21 cellular contexts compared by ENCODE assay signal in the genomic region with DNA sequence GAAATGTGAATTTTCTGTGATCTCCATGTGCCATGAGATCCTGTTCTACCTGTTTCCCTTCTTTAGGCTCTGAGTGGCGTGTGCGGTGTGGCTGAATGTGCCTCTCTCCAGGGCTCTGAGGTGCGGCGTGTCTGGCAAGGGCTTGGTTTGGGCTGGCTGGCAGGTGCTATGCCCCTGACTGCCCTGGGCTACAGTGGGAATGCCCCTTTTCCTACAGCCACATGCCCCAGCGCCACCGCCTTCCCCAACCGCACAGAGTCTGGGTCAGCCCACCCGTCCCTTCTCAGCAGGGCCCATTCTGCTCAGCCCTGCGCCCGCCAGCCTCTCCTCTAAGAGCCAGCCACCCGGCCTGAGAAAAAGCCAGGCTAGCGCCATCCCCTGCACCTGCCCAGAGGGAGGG. TPM values are rescaled to one million over a fixed set of nuclear protein-coding genes. Genes with fewer than 3 reads are reported as not detected.
A peak's percentile ranks its signal among the peaks of the same experiment; 100 is the strongest.
DNase-seq lines count a peak whose midpoint lies in the region; ATAC-seq and TF ChIP-seq lines count a peak whose summit lies in the region.
"Had no signal": no experiment of that assay in that cellular context is flagged by ENCODE, and none has a peak within 500 bp of the region (broad histone marks: within the 10 kb centered on the region; RNA-seq: fewer than 3 reads in every experiment).

No MANE protein-coding gene starts in this region.

- H3K4me2 ChIP-seq in PC-9: no peak overlapping the region
- H3K4me2 ChIP-seq: A549 had no signal

- H3K79me2 ChIP-seq in PC-9 (ENCODE audit: low read depth): 0 out of 2 replicates have a peak, but pooled peaks cover 5% of the 10 kb centered on the region

- peaks cover 8% of the 10 kb centered on the region for H3K4me1 ChIP-seq in PC-9 (replicated peaks; ENCODE audit: insufficient read depth)
- peaks cover 9 to 14% of the 10 kb centered on the region in 2 donors for H3K4me1 ChIP-seq in thyroid gland
- peaks cover 0 to 30% (median 6%) of the 10 kb centered on the region in 3 donors for H3K4me1 ChIP-seq in gastroesophageal sphincter
- H3K4me1 ChIP-seq: A549 had no signal

- no peaks in the 10 kb centered on the region for H3F3A ChIP-seq in PC-9 (ENCODE audit: insufficient read depth, low read depth)

- DNase-seq in NCI-H526 (lab: John Stamatoyannopoulos, UW) (peak; percentile 49 to 61), NCI-H526 treated with DMSO at 0.1 percent for 48 hours (lab: John Stamatoyannopoulos, UW) (no peak), PC-9 (peak; percentile 45 to 58), left lobe of liver (ENCODE audit: low spot score) (no peak), thyroid gland (peak; percentile 71 to 78), Right ventricle myocardium inferior (ENCODE audit: missing footprints) (no peak)
- DNase-seq: activated CD4-positive, alpha-beta T cell treated with anti-CD3 and anti-CD28 coated beads for 1 hour; activated CD8-positive, alpha-beta memory T cell treated with anti-CD3 and anti-CD28 coated beads, Interleukin-2, amount 10 ng/mL, durations not matched to agents 7 days and 5 days; CD4-positive, alpha-beta T cell; GM23248; mesenchymal stem cell; MG63; NCI-H1694 treated with DMSO at 0.1 percent for 48 hours; NCI-H524 treated with DMSO at 0.1 percent for 48 hours; nephron progenitor cell; T-helper 9 cell; tibial artery had no signal

- H4K20me1 ChIP-seq in PC-9 (ENCODE audit: insufficient read depth): peaks cover 21% of the 10 kb centered on the region; the same call in 1 of the 2 replicates

- TF ChIP-seq EP300 in gastroesophageal sphincter (IDR thresholded peaks at IDR 0.05): no peak

- CTCF ChIA-PET in PC-9 (lab: Charles Lee): no interaction called here

- H3K27ac ChIP-seq in PC-9 (no peak overlapping the region), thyroid gland (no peak overlapping the region), gastroesophageal sphincter (no peak overlapping the region)
- H3K27ac ChIP-seq: A549, GM23248, SK-N-MC, tibial artery had no signal

- H3K36me3 ChIP-seq in PC-9 (ENCODE audit: low read depth): no peaks in the 10 kb centered on the region
- no peaks in the 10 kb centered on the region for H3K36me3 ChIP-seq in thyroid gland
- peaks cover 0 to 32% of the 10 kb centered on the region in 2 donors for H3K36me3 ChIP-seq in gastroesophageal sphincter
- H3K36me3 ChIP-seq: MG63 had no signal

- no peak overlapping the region for H2AFZ ChIP-seq in PC-9
- H2AFZ ChIP-seq: GM23248 had no signal

- H3K9me2 ChIP-seq in PC-9 (ENCODE audit: insufficient read depth): no peaks in the 10 kb centered on the region

- POLR2A ChIA-PET in PC-9 (lab: Charles Lee; ENCODE audit: unreplicated experiment): no interaction called here

- no peak overlapping the region for H3K4me3 ChIP-seq in PC-9
- no peak overlapping the region for H3K4me3 ChIP-seq in thyroid gland (replicated peaks in 1 of 3)
- H3K4me3 ChIP-seq in gastroesophageal sphincter: no peak overlapping the region
- H3K4me3 ChIP-seq: A549, GM23248, MG63, SK-N-MC, tibial artery had no signal

- BruUV-seq in PC-9 (replicated peaks; lab: Mats Ljungman, UMichigan): no TSS peak

- no peak for TF ChIP-seq CTCF in PC-9 (conservative IDR thresholded peaks at IDR 0.05)
- no peak for TF ChIP-seq CTCF in thyroid gland (IDR thresholded peaks at IDR 0.05)
- no peak for TF ChIP-seq CTCF in gastroesophageal sphincter (IDR thresholded peaks at IDR 0.05)

- no peaks in the 10 kb centered on the region for H3K9me3 ChIP-seq in PC-9 (ENCODE audit: insufficient read depth, low read depth)
- no peaks in the 10 kb centered on the region for H3K9me3 ChIP-seq in thyroid gland
- H3K9me3 ChIP-seq in gastroesophageal sphincter: no peaks in the 10 kb centered on the region
- H3K9me3 ChIP-seq: A549, MG63, tibial artery had no signal

- intact Hi-C loops in PC-9 (cut with micrococcal nuclease; ENCODE audit: unreplicated experiment) (no loop called here), thyroid gland (cut with DNase I) (no loop called here), Right ventricle myocardium inferior (cut with DNase I) (no loop called here)

- ATAC-seq in left lobe of liver (peak; percentile 17), Right ventricle myocardium inferior (no peak), gastroesophageal sphincter (no peak), HG03442 (IDR thresholded peaks at IDR 0.05; ENCODE audit: unreplicated experiment) (no peak)
- ATAC-seq: activated CD8-positive, alpha-beta memory T cell treated with anti-CD3 and anti-CD28 coated beads, Interleukin-2, amount 10 ng/mL, durations not matched to agents 7 days and 5 days had no signal

- TF ChIP-seq POLR2A in thyroid gland (IDR thresholded peaks at IDR 0.05): no peak
- no peak for TF ChIP-seq POLR2A in gastroesophageal sphincter (IDR thresholded peaks at IDR 0.05)

- no peaks in the 10 kb centered on the region for H3K27me3 ChIP-seq in PC-9 (ENCODE audit: insufficient read depth, low read depth)
- no peaks in the 10 kb centered on the region for H3K27me3 ChIP-seq in thyroid gland
- H3K27me3 ChIP-seq in gastroesophageal sphincter: no peaks in the 10 kb centered on the region
- H3K27me3 ChIP-seq: MG63, tibial artery had no signal

- WGBS in thyroid gland, 2 donors: 62 to 71% methylated on average over 8 to 12 of the region's 12 CpGs
- WGBS in gastroesophageal sphincter (ENCODE audit: low coverage in 1 of 2), 2 donors: 86% methylated on average over 6 of the region's 12 CpGs; no CpG with 5 or more reads in 1 of the 2 donors

RNA-seq across cellular contexts. Expression of gene BTBD6, which starts 24.7 kb away (rescaled TPM):
- total RNA-seq in PC-9 (2021) (9.0 and 12.2 TPM in 2 replicates), left lobe of liver (20.3 TPM), thyroid gland (10 to 100 TPM; 35.9 to 58.2 (median 44.2) TPM), Right ventricle myocardium inferior (48.8 TPM), gastroesophageal sphincter (10 to 100 TPM; 50.9 to 80.7 (median 66.1) TPM)

RNA-seq across cellular contexts. Expression of gene BRF1, which starts 27.7 kb away (rescaled TPM):
- total RNA-seq in PC-9 (2021): 24.8 and 31.2 TPM in 2 replicates
- 20.5 TPM for total RNA-seq in left lobe of liver
- 10 to 100 TPM; 44.5 to 99.6 (median 56.2) TPM for total RNA-seq in thyroid gland
- 19.0 TPM for total RNA-seq in Right ventricle myocardium inferior
- 10 to 100 TPM; 25.2 to 35.6 (median 30.9) TPM for total RNA-seq in gastroesophageal sphincter

RNA-seq across cellular contexts. Expression of gene PACS2, which starts 41.5 kb away (rescaled TPM):
- total RNA-seq in PC-9 (2021): 43.3 and 52.2 TPM in 2 replicates
- total RNA-seq in left lobe of liver: 26.6 TPM
- total RNA-seq in thyroid gland: 10 to 100 TPM; 54.6 to 85.2 (median 72.1) TPM
- 69.1 TPM for total RNA-seq in Right ventricle myocardium inferior
- 10 to 100 TPM; 61.5 to 91.1 (median 74.7) TPM for total RNA-seq in gastroesophageal sphincter

Comparison
In these comparisons a context has a peak if more than half of its experiments do, and no peak if none do; other contexts are left out.
1. DNase-seq: peak in NCI-H526 (2 of 2), PC-9 (2 of 2) and thyroid gland (2 of 2); none in NCI-H526 treated with DMSO at 0.1 percent for 48 hours (single experiment), left lobe of liver (single experiment) and Right ventricle myocardium inferior (single experiment).